In genomic region chr19:4694211-4694987, GRCh38 we compare ENCODE assay signal across 9 cellular contexts. TPM values are rescaled to one million over a fixed set of nuclear protein-coding genes. Genes with fewer than 3 reads are reported as not detected.
A peak's percentile ranks its signal among the peaks of the same experiment; 100 is the strongest.
DNase-seq lines count a peak whose midpoint lies in the region; ATAC-seq and TF ChIP-seq lines count a peak whose summit lies in the region.
"Had no signal": no experiment of that assay in that cellular context is flagged by ENCODE, and none has a peak within 500 bp of the region (broad histone marks: within the 10 kb centered on the region; RNA-seq: fewer than 3 reads in every experiment).

No MANE protein-coding gene starts in this region.

- TF ChIP-seq CTCF in fibroblast of villous mesenchyme (IDR thresholded peaks at IDR 0.05; ENCODE audit: insufficient read depth, low read depth, low read length), result no peak
- no peak for TF ChIP-seq CTCF in sigmoid colon (IDR thresholded peaks at IDR 0.05)
- no peak for TF ChIP-seq CTCF in WTC11 (IDR thresholded peaks at IDR 0.05)

- H3K27ac Mint-ChIP-seq in WTC11, result no peak overlapping the region

- no peak for TF ChIP-seq EP300 in sigmoid colon (IDR thresholded peaks at IDR 0.05)

- peak overlapping the region; percentile 85 for H3K27ac ChIP-seq in SJCRH30
- H3K27ac ChIP-seq in sigmoid colon, result peak overlapping the region in 3 of 4 donors; percentile 40 to 74 (median 40)

- H3K4me1 ChIP-seq in SJCRH30, result peaks cover 49% of the 10 kb centered on the region
- H3K4me1 ChIP-seq in sigmoid colon, result peaks cover 0 to 8% (median 0%) of the 10 kb centered on the region in 4 donors

- H3K36me3 ChIP-seq in SJCRH30, result peaks cover 15% of the 10 kb centered on the region
- H3K36me3 ChIP-seq in sigmoid colon, result peaks cover 46 to 95% (median 77%) of the 10 kb centered on the region in 4 donors

- peak; percentile 33 for DNase-seq in GM03348 (ENCODE audit: low spot score)
- DNase-seq in SJCRH30, result peak; percentile 95 to 96
- DNase-seq in fibroblast of villous mesenchyme (ENCODE audit: low read depth), result peak; percentile 82
- peak; percentile 88 for DNase-seq in sigmoid colon
- DNase-seq in WTC11 (ENCODE audit: low spot score), result no peak
- DNase-seq: effector CD8-positive, alpha-beta T cell had no signal

- no peaks in the 10 kb centered on the region for H3K27me3 Mint-ChIP-seq in WTC11 (ENCODE audit: low read depth)

- WGBS in sigmoid colon, 2 donors, result 92% methylated on average over 22 of the region's 22 CpGs

- H3K4me3 Mint-ChIP-seq in WTC11, result no peak overlapping the region

- H3K4me1 Mint-ChIP-seq in WTC11, result no peaks in the 10 kb centered on the region

- H3K36me3 Mint-ChIP-seq in WTC11, result peaks cover 40% of the 10 kb centered on the region

- H3K4me3 ChIP-seq in SJCRH30, result peak overlapping the region; percentile 4; the same call in 1 of the 2 replicates
- no peak overlapping the region for H3K4me3 ChIP-seq in fibroblast of villous mesenchyme (ENCODE audit: low read depth, low read length)
- H3K4me3 ChIP-seq in sigmoid colon, result no peak overlapping the region

- H3K9me3 ChIP-seq in SJCRH30 (replicated peaks), result no peaks in the 10 kb centered on the region
- H3K9me3 ChIP-seq in sigmoid colon, result no peaks in the 10 kb centered on the region

- POLR2A ChIA-PET in WTC11 (lab: Charles Lee), result no interaction called here

- ATAC-seq in WTC11 (no peak), HG03025 (IDR thresholded peaks at IDR 0.05; ENCODE audit: low FRiP score, unreplicated experiment) (no peak), HG03045 (IDR thresholded peaks at IDR 0.05; ENCODE audit: unreplicated experiment) (no peak), GM18858 (IDR thresholded peaks at IDR 0.05; ENCODE audit: unreplicated experiment) (no peak)

- H3K27me3 ChIP-seq in SJCRH30 (no peaks in the 10 kb centered on the region), sigmoid colon (no peaks in the 10 kb centered on the region)

- no peaks in the 10 kb centered on the region for H3K9me3 Mint-ChIP-seq in WTC11

- CTCF ChIA-PET in WTC11 (lab: Charles Lee), result no interaction called here

- intact Hi-C loops in sigmoid colon (cut with DNase I), result no loop called here

- TF ChIP-seq POLR2A in sigmoid colon (IDR thresholded peaks at IDR 0.05), result no peak

TF ChIP-seq in WTC11, 78 proteins besides CTCF, POLR2A, EP300 and RAD21:
- TF ChIP-seq GRHL2 (CRISPR knock-in tag; IDR thresholded peaks at IDR 0.05; ENCODE audit: insufficient replicate concordance, severe bottlenecking) (no peak), MAX (CRISPR knock-in tag; IDR thresholded peaks at IDR 0.05) (no peak), STAT6 (CRISPR knock-in tag; conservative IDR thresholded peaks at IDR 0.05; ENCODE audit: low read depth) (no peak), NFYB (CRISPR knock-in tag; conservative IDR thresholded peaks at IDR 0.05; ENCODE audit: low read depth) (no peak), ELF4 (CRISPR knock-in tag; IDR thresholded peaks at IDR 0.05; ENCODE audit: low read depth) (no peak), ZNF512 (CRISPR knock-in tag; IDR thresholded peaks at IDR 0.05; ENCODE audit: borderline replicate concordance) (no peak), CREM (CRISPR knock-in tag; IDR thresholded peaks at IDR 0.05) (no peak), USF1 (CRISPR knock-in tag; IDR thresholded peaks at IDR 0.05) (no peak), RELA (CRISPR knock-in tag; IDR thresholded peaks at IDR 0.05; ENCODE audit: borderline replicate concordance) (no peak), ZNF423 (CRISPR knock-in tag; IDR thresholded peaks at IDR 0.05) (no peak)

RNA-seq across cellular contexts. Expression of gene MYDGF, which starts 24.3 kb away (rescaled TPM):
- 71.9 and 86.8 TPM in 2 replicates for total RNA-seq in SJCRH30 (2014; rRNA removed; shearing (Covaris generic))
- total RNA-seq in fibroblast of villous mesenchyme, result 179 and 205 TPM in 2 replicates
- total RNA-seq in sigmoid colon, result 10 to 100 TPM; 25.7 to 37.4 (median 34.0) TPM
- polyA plus RNA-seq in sigmoid colon, result 100 to 1,000 TPM in 1 of 3 donors, 10 to 100 TPM in 2; 34.2 to 200 (median 55.3) TPM
- 54.2 to 59.1 TPM (median 58.2 TPM) in 3 replicates for total RNA-seq in WTC11 (2021)

RNA-seq across cellular contexts. Expression of gene DPP9, which starts 29.2 kb away (rescaled TPM):
- 53.4 and 62.8 TPM in 2 replicates for total RNA-seq in SJCRH30 (2014; rRNA removed; shearing (Covaris generic))
- total RNA-seq in fibroblast of villous mesenchyme (30.7 and 47.0 TPM in 2 replicates), sigmoid colon (10 to 100 TPM; 29.6 to 90.6 (median 40.5) TPM), WTC11 (2021) (36.0 to 52.9 TPM (median 38.3 TPM) in 3 replicates)
- polyA plus RNA-seq in sigmoid colon, result 10 to 100 TPM; 27.6 to 62.6 (median 31.7) TPM

RNA-seq across cellular contexts. Expression of gene TNFAIP8L1, which starts 55.1 kb away (rescaled TPM):
- total RNA-seq in SJCRH30 (2014; rRNA removed; shearing (Covaris generic)), result 8.5 and 8.8 TPM in 2 replicates
- 4.2 and 4.3 TPM in 2 replicates for total RNA-seq in fibroblast of villous mesenchyme
- 10 to 100 TPM; 18.9 to 25.2 (median 20.0) TPM for total RNA-seq in sigmoid colon
- 10 to 100 TPM in 1 of 3 donors, 1 to 10 TPM in 2; 3.7 to 17.1 (median 4.8) TPM for polyA plus RNA-seq in sigmoid colon
- total RNA-seq in WTC11 (2021), result 8.3 to 8.7 TPM (median 8.6 TPM) in 3 replicates
